ENCODE assay signal across 19 cellular contexts in the genomic region with DNA sequence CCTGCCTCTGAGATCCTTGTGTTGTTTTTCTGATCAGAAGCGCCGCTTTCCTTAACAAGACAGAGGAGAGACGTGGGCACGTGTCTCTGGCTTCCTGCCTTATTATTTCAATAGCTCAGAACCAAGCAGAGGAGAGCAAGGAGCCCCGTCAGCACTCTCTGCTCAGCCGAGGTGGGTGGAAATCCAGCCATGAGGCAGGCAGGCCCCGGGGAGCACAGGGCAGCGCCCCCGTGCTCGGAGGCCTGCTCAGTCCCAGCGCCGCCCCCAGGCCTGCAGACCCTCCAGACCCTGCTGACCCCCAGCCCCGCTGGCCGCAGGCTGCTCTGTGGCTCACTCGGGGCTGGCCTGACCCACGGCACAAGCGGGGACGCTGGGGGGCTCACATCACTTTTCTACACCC.
DNase-seq lines count a peak whose midpoint lies in the region; ATAC-seq, FAIRE-seq and TF ChIP-seq lines count a peak whose summit lies in the region.
"Had no signal": no experiment of that assay in that cellular context is flagged by ENCODE, and none has a peak within 500 bp of the region (broad histone marks: within the 10 kb centered on the region; RNA-seq: fewer than 3 reads in every experiment).

No MANE protein-coding gene starts in this region.

- H3K9me3 ChIP-seq in right lobe of liver (no peaks in the 10 kb centered on the region), HepG2 (ENCODE audit: low read length) (no peaks in the 10 kb centered on the region), neural progenitor cell (ENCODE audit: low read depth) (no peaks in the 10 kb centered on the region), aorta (ENCODE audit: control insufficient read depth, low read length) (peaks cover 2% of the 10 kb centered on the region)

- H3K36me3 Mint-ChIP-seq in brain (no peaks in the 10 kb centered on the region), neural progenitor cell (no peaks in the 10 kb centered on the region)
- H3K36me3 Mint-ChIP-seq: CD4-positive, alpha-beta memory T cell had no signal

- H3K9me3 Mint-ChIP-seq in brain (peaks cover 0 to 12% (median 7%) of the 10 kb centered on the region in 5 experiments), neural progenitor cell (peaks cover 8% of the 10 kb centered on the region)
- H3K9me3 Mint-ChIP-seq: CD4-positive, alpha-beta memory T cell had no signal

- H3K27me3 ChIP-seq in right lobe of liver (peaks cover 0 to 4% of the 10 kb centered on the region in 2 donors), HepG2 (ENCODE audit: control insufficient read depth in 1 of 2, insufficient read depth in 2 of 2, low read length in 2 of 2) (peaks cover 15 to 68% of the 10 kb centered on the region in 2 experiments), neural progenitor cell (peaks cover 17% of the 10 kb centered on the region), aorta (ENCODE audit: control insufficient read depth in 1 of 2, insufficient read depth in 2 of 2, low read length in 1 of 2) (no peaks in the 10 kb centered on the region)

- H3K36me3 ChIP-seq in right lobe of liver (no peaks in the 10 kb centered on the region), HepG2 (replicated peaks in 1 of 2; ENCODE audit: control insufficient read depth in 1 of 2, insufficient read depth in 2 of 2, low read length in 2 of 2) (no peaks in the 10 kb centered on the region), neural progenitor cell (no peaks in the 10 kb centered on the region), aorta (ENCODE audit: control insufficient read depth in 1 of 2, insufficient read depth in 2 of 2, low read length in 1 of 2) (no peaks in the 10 kb centered on the region)

- FAIRE-seq in HepG2 (lab: Jason Lieb, UNC) (no peak), H54 (lab: Jason Lieb, UNC) (no peak)
- FAIRE-seq: D721Med had no signal

- peak in 1 of 3 donors; percentile 47 for DNase-seq in right lobe of liver
- DNase-seq in HepG2 (ENCODE audit: low spot score) = no peak
- DNase-seq in neural progenitor cell (ENCODE audit: low spot score) = no peak
- DNase-seq in aorta = peak; percentile 26 to 49
- no peak for DNase-seq in inferior parietal cortex (ENCODE audit: extremely low spot score)
- no peak for DNase-seq in H54 (ENCODE audit: insufficient read length, low spot score)
- DNase-seq in stimulated activated naive CD4-positive, alpha-beta T cell treated with Interleukin-2 at 50 U/mL for 16 hours (lab: John Stamatoyannopoulos, UW) = no peak
- DNase-seq: ACHN; CD4-positive, alpha-beta memory T cell; DND-41; NCI-H1105; NCI-H446; NCI-H748 treated with DMSO at 0.1 percent for 48 hours; PC-3 had no signal

- peak overlapping the region in 2 of 5 experiments; percentile 30 to 59 for H3K4me3 Mint-ChIP-seq in brain
- H3K4me3 Mint-ChIP-seq in neural progenitor cell = no peak overlapping the region
- H3K4me3 Mint-ChIP-seq: GM23338 had no signal

- H3K4me3 ChIP-seq in right lobe of liver = no peak overlapping the region
- H3K4me3 ChIP-seq in HepG2 (replicated peaks in 1 of 3; ENCODE audit: insufficient read depth in 1 of 3, low read depth in 2 of 3, low read length in 3 of 3) = no peak overlapping the region
- no peak overlapping the region for H3K4me3 ChIP-seq in neural progenitor cell
- H3K4me3 ChIP-seq in aorta (ENCODE audit: low read length in 2 of 2) = no peak overlapping the region
- H3K4me3 ChIP-seq: GM23338 had no signal

- 46% methylated on average over 9 of the region's 18 CpGs for WGBS in right lobe of liver (ENCODE audit: insufficient coverage, low coverage, low lambda C conversion rate, missing lambda C conversion rate)
- 20% methylated on average over 12 of the region's 18 CpGs for WGBS in HepG2 (ENCODE audit: low lambda C conversion rate)
- 45 to 58% methylated on average over 17 to 18 of the region's 18 CpGs for WGBS in aorta, 2 donors

- CTCF ChIA-PET in HepG2 (lab: Yijun Ruan, JAX; ENCODE audit: low intra/inter-chr PET ratio, low total read pairs) = no interaction called here

- H4K20me1 ChIP-seq in HepG2 (ENCODE audit: insufficient read depth, low read length) = no peaks in the 10 kb centered on the region
- H4K20me1 ChIP-seq in neural progenitor cell (ENCODE audit: low read depth) = no peaks in the 10 kb centered on the region

- intact Hi-C loops in right lobe of liver (cut with DNase I) (no loop called here), HepG2 (cut with micrococcal nuclease; ENCODE audit: unreplicated experiment) (no loop called here), aorta (cut with DNase I) (no loop called here)

- no peak overlapping the region for H3K27ac ChIP-seq in right lobe of liver
- H3K27ac ChIP-seq in HepG2 (ENCODE audit: extremely low read length, insufficient read depth, low read length) = no peak overlapping the region
- no peak overlapping the region for H3K27ac ChIP-seq in neural progenitor cell
- H3K27ac ChIP-seq in aorta (ENCODE audit: low read depth in 1 of 2, low read length in 2 of 2) = no peak overlapping the region
- H3K27ac ChIP-seq: KMS-11 had no signal

- H3F3A ChIP-seq in neural progenitor cell (ENCODE audit: low read depth) = peaks cover 4% of the 10 kb centered on the region

- H3K4me1 Mint-ChIP-seq in brain (peaks cover 19% of the 10 kb centered on the region), neural progenitor cell (peaks cover 11% of the 10 kb centered on the region)

- POLR2A ChIA-PET in HepG2 (lab: Yijun Ruan, JAX) = no interaction called here

- no TSS peak for BruUV-seq in HepG2 (replicated peaks; lab: Mats Ljungman, UMichigan)

- H3K9ac ChIP-seq in HepG2 (ENCODE audit: insufficient read depth, low read depth, low read length) = no peak overlapping the region
- no peak overlapping the region for H3K9ac ChIP-seq in neural progenitor cell
- H3K9ac ChIP-seq: KMS-11 had no signal

- no peak for TF ChIP-seq EP300 in HepG2 (IDR thresholded peaks at IDR 0.05; ENCODE audit: low read depth in 2 of 2, low read length in 2 of 2)
- TF ChIP-seq EP300 in HepG2 (CRISPR knock-in tag; IDR thresholded peaks at IDR 0.05; ENCODE audit: borderline replicate concordance) = no peak

- H2AFZ ChIP-seq in HepG2 (ENCODE audit: low read length) (no peak overlapping the region), neural progenitor cell (replicated peaks) (no peak overlapping the region)
- H2AFZ ChIP-seq: GM23338 had no signal

- H3K27ac Mint-ChIP-seq in brain (peak overlapping the region in 4 of 5 experiments; percentile 42 to 88 (median 71)), neural progenitor cell (peak overlapping the region; percentile 66)
- H3K27ac Mint-ChIP-seq: GM23338 had no signal

- H3K4me2 ChIP-seq in HepG2 (ENCODE audit: low read depth, low read length) = no peak overlapping the region
- H3K4me2 ChIP-seq in neural progenitor cell = no peak overlapping the region
- H3K4me2 ChIP-seq: GM23338, KMS-11 had no signal

- no peak for TF ChIP-seq POLR2A in right lobe of liver (IDR thresholded peaks at IDR 0.05)
- TF ChIP-seq POLR2A in HepG2 (IDR thresholded peaks at IDR 0.05; ENCODE audit: insufficient read depth in 1 of 2, low read depth in 2 of 2, low read length in 2 of 2) = no peak
- TF ChIP-seq POLR2A in H54 (IDR thresholded peaks at IDR 0.05; ENCODE audit: low read depth, low read length) = no peak

- no peak for TF ChIP-seq RAD21 in HepG2 (CRISPR knock-in tag; IDR thresholded peaks at IDR 0.05)

- no peaks in the 10 kb centered on the region for H3K79me2 ChIP-seq in HepG2 (ENCODE audit: insufficient read depth, low read length)
- no peaks in the 10 kb centered on the region for H3K79me2 ChIP-seq in neural progenitor cell (ENCODE audit: low read depth)

- in situ Hi-C loops in HepG2 (cut with HindIII; ENCODE audit: extremely low pct_ligation_motif_present, low pct_unique_long_range_greater_than_20kb) = no loop called here

- peaks cover 38% of the 10 kb centered on the region for H3K27me3 Mint-ChIP-seq in brain
- H3K27me3 Mint-ChIP-seq in neural progenitor cell (ENCODE audit: insufficient read depth, low read depth) = peaks cover 34% of the 10 kb centered on the region

- peak; percentile 35 to 64 (median 42) for ATAC-seq in right lobe of liver
- ATAC-seq in HepG2 = no peak
- ATAC-seq in aorta (ENCODE audit: low FRiP score) = no peak
- ATAC-seq: GM23338, PC-3, Right ventricle myocardium inferior had no signal

- TF ChIP-seq CTCF in right lobe of liver (IDR thresholded peaks at IDR 0.05) (no peak), HepG2 (CRISPR knock-in tag; IDR thresholded peaks at IDR 0.05) (no peak), brain (conservative IDR thresholded peaks at IDR 0.05) (no peak), neural progenitor cell (IDR thresholded peaks at IDR 0.05) (no peak)

- no peaks in the 10 kb centered on the region for H3K4me1 ChIP-seq in right lobe of liver
- H3K4me1 ChIP-seq in HepG2 (ENCODE audit: insufficient read depth, low read length) = no peaks in the 10 kb centered on the region
- H3K4me1 ChIP-seq in neural progenitor cell = no peaks in the 10 kb centered on the region
- H3K4me1 ChIP-seq in aorta (ENCODE audit: control insufficient read depth in 1 of 2, insufficient read depth in 2 of 2, low read length in 2 of 2) = no peaks in the 10 kb centered on the region

TF ChIP-seq in HepG2, 621 proteins besides CTCF, POLR2A, EP300 and RAD21 (continues in another document):
- TF ChIP-seq, protein P1, sequence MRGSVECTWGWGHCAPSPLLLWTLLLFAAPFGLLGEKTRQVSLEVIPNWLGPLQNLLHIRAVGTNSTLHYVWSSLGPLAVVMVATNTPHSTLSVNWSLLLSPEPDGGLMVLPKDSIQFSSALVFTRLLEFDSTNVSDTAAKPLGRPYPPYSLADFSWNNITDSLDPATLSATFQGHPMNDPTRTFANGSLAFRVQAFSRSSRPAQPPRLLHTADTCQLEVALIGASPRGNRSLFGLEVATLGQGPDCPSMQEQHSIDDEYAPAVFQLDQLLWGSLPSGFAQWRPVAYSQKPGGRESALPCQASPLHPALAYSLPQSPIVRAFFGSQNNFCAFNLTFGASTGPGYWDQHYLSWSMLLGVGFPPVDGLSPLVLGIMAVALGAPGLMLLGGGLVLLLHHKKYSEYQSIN (CRISPR knock-in tag; IDR thresholded peaks at IDR 0.05; ENCODE audit: borderline replicate concordance) = no peak
- no peak for TF ChIP-seq SP4 (CRISPR knock-in tag; IDR thresholded peaks at IDR 0.05)
- TF ChIP-seq, protein P2, sequence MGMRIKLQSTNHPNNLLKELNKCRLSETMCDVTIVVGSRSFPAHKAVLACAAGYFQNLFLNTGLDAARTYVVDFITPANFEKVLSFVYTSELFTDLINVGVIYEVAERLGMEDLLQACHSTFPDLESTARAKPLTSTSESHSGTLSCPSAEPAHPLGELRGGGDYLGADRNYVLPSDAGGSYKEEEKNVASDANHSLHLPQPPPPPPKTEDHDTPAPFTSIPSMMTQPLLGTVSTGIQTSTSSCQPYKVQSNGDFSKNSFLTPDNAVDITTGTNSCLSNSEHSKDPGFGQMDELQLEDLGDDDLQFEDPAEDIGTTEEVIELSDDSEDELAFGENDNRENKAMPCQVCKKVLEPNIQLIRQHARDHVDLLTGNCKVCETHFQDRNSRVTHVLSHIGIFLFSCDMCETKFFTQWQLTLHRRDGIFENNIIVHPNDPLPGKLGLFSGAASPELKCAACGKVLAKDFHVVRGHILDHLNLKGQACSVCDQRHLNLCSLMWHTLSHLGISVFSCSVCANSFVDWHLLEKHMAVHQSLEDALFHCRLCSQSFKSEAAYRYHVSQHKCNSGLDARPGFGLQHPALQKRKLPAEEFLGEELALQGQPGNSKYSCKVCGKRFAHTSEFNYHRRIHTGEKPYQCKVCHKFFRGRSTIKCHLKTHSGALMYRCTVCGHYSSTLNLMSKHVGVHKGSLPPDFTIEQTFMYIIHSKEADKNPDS (CRISPR knock-in tag; IDR thresholded peaks at IDR 0.05) = no peak

Comparison
In these comparisons a context has a peak if more than half of its experiments do, and no peak if none do; other contexts are left out.
1. ATAC-seq: peak in right lobe of liver (4 of 4); none in HepG2 (single experiment) and aorta (single experiment).
2. DNase-seq: peak in aorta (2 of 2); none in HepG2 (single experiment), neural progenitor cell (single experiment), inferior parietal cortex (single experiment), H54 (single experiment) and stimulated activated naive CD4-positive, alpha-beta T cell treated with Interleukin-2 at 50 U/mL for 16 hours (single experiment).